ENCODE assay signal across 26 cellular contexts in the genomic region with DNA sequence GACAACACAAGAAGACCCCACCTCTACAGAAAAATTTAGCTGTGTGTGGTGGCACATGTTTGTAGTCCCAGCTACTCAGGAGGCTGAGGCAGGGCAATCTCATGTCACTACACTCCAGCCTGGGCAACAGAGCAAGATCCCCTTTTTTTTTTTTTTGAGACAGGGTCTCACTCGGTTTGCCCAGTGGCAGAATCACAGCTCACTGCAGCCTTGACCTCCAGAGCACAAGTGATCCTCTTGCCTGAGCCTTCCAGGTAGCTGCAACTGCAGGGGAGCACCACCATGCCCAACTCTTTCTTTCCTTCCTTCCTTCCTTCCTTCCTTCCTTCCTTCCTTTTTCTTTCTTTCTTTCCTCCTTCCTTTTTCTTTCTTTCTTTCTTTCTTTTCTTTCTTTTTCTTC. TPM values are rescaled to one million over a fixed set of nuclear protein-coding genes. Genes with fewer than 3 reads are reported as not detected.
A peak's percentile ranks its signal among the peaks of the same experiment; 100 is the strongest.
DNase-seq lines count a peak whose midpoint lies in the region; FAIRE-seq and TF ChIP-seq lines count a peak whose summit lies in the region.
"Had no signal": no experiment of that assay in that cellular context is flagged by ENCODE, and none has a peak within 500 bp of the region (broad histone marks: within the 10 kb centered on the region; RNA-seq: fewer than 3 reads in every experiment).

No MANE protein-coding gene starts in this region.

- peak overlapping the region; percentile 58 for H3K27ac Mint-ChIP-seq in activated T-helper 1 cell treated with anti-CD3 and anti-CD28 coated beads, Interleukin-12 subunit alpha, Interleukin-12 subunit beta, Interleukin-2, Interleukin-4 antibody, amounts not matched to agents 30 ng/mL and 10 ng/mL and 1 ng/mL, durations not matched to agents 14 hours and 24 hours and 36 hours

- no peaks in the 10 kb centered on the region for H3K9me3 Mint-ChIP-seq in activated T-helper 1 cell treated with anti-CD3 and anti-CD28 coated beads, Interleukin-12 subunit alpha, Interleukin-12 subunit beta, Interleukin-2, Interleukin-4 antibody, amounts not matched to agents 30 ng/mL and 10 ng/mL and 1 ng/mL, durations not matched to agents 14 hours and 24 hours and 36 hours
- H3K9me3 Mint-ChIP-seq: CD4-positive, CD25-positive, alpha-beta regulatory T cell had no signal

- no peaks in the 10 kb centered on the region for H3K36me3 ChIP-seq in sigmoid colon
- H3K36me3 ChIP-seq: BLaER1, MG63, SJCRH30 had no signal

- H3K4me3 ChIP-seq in sigmoid colon = no peak overlapping the region
- H3K4me3 ChIP-seq: BLaER1, MG63, PC-9, SJCRH30 had no signal

- peaks cover 0 to 17% (median 13%) of the 10 kb centered on the region in 3 donors for H3K27me3 ChIP-seq in sigmoid colon
- H3K27me3 ChIP-seq: SJCRH30 had no signal

- WGBS in sigmoid colon, 2 donors = 56 to 69% methylated on average over 1 of the region's 1 CpG

- H3K9me3 ChIP-seq in sigmoid colon = no peaks in the 10 kb centered on the region
- H3K9me3 ChIP-seq: BLaER1, SJCRH30 had no signal

- no peak overlapping the region for H3K27ac ChIP-seq in sigmoid colon
- H3K27ac ChIP-seq: BLaER1, HL-60, PC-9, SJCRH30 had no signal

- H3K4me3 Mint-ChIP-seq in activated T-helper 1 cell treated with anti-CD3 and anti-CD28 coated beads, Interleukin-12 subunit alpha, Interleukin-12 subunit beta, Interleukin-2, Interleukin-4 antibody, amounts not matched to agents 30 ng/mL and 10 ng/mL and 1 ng/mL, durations not matched to agents 14 hours and 24 hours and 36 hours = no peak overlapping the region

- no peaks in the 10 kb centered on the region for H3K36me3 Mint-ChIP-seq in activated T-helper 1 cell treated with anti-CD3 and anti-CD28 coated beads, Interleukin-12 subunit alpha, Interleukin-12 subunit beta, Interleukin-2, Interleukin-4 antibody, amounts not matched to agents 30 ng/mL and 10 ng/mL and 1 ng/mL, durations not matched to agents 14 hours and 24 hours and 36 hours (ENCODE audit: low read depth)
- H3K36me3 Mint-ChIP-seq: CD4-positive, CD25-positive, alpha-beta regulatory T cell had no signal

- no peak for TF ChIP-seq EP300 in sigmoid colon (IDR thresholded peaks at IDR 0.05)

- TF ChIP-seq CTCF in sigmoid colon (IDR thresholded peaks at IDR 0.05) = no peak

- no peaks in the 10 kb centered on the region for H3K4me1 ChIP-seq in sigmoid colon
- H3K4me1 ChIP-seq: SJCRH30 had no signal

- FAIRE-seq in GM12891 (lab: Jason Lieb, UNC) = peak; percentile 9
- FAIRE-seq: A204.1, GM19239, H1 had no signal

- no peak for DNase-seq in GM12891 (ENCODE audit: insufficient read length, low spot score)
- no peak for DNase-seq in activated T-helper 1 cell treated with anti-CD3 and anti-CD28 coated beads, Interleukin-12 subunit alpha, Interleukin-12 subunit beta, Interleukin-2, Interleukin-4 antibody, amounts not matched to agents 30 ng/mL and 10 ng/mL and 1 ng/mL, durations not matched to agents 14 hours and 24 hours and 36 hours (ENCODE audit: low spot score)
- DNase-seq in sigmoid colon = peak; percentile 39
- DNase-seq in mucosa of gallbladder (ENCODE audit: low spot score) = no peak
- no peak for DNase-seq in erythroblast (lab: John Stamatoyannopoulos, UW)
- DNase-seq: CD4-positive, CD25-positive, alpha-beta regulatory T cell; DMS153; DND-41; HCEC 1CT; MG63; NCI-H1105 treated with DMSO at 0.1 percent for 48 hours; NCI-H146; NCI-H1930; NCI-H446; NCI-H524 treated with DMSO at 0.1 percent for 48 hours; PC-9; SJCRH30 had no signal

- TF ChIP-seq POLR2A in GM12891 (IDR thresholded peaks at IDR 0.05; ENCODE audit: low read depth, low read length) = no peak
- TF ChIP-seq POLR2A in sigmoid colon (IDR thresholded peaks at IDR 0.05) = no peak
- TF ChIP-seq POLR2A in erythroblast (IDR thresholded peaks at IDR 0.05; ENCODE audit: low read length) = no peak

- intact Hi-C loops in activated T-helper 1 cell treated with anti-CD3 and anti-CD28 coated beads, Interleukin-12 subunit alpha, Interleukin-12 subunit beta, Interleukin-2, Interleukin-4 antibody, amounts not matched to agents 30 ng/mL and 10 ng/mL and 1 ng/mL, durations not matched to agents 14 hours and 24 hours and 36 hours (cut with micrococcal nuclease) = no loop called here
- intact Hi-C loops in sigmoid colon (cut with DNase I) = no loop called here

- H3K4me1 Mint-ChIP-seq in activated T-helper 1 cell treated with anti-CD3 and anti-CD28 coated beads, Interleukin-12 subunit alpha, Interleukin-12 subunit beta, Interleukin-2, Interleukin-4 antibody, amounts not matched to agents 30 ng/mL and 10 ng/mL and 1 ng/mL, durations not matched to agents 14 hours and 24 hours and 36 hours (ENCODE audit: low read depth) = no peaks in the 10 kb centered on the region

- peaks cover 24% of the 10 kb centered on the region for H3K27me3 Mint-ChIP-seq in activated T-helper 1 cell treated with anti-CD3 and anti-CD28 coated beads, Interleukin-12 subunit alpha, Interleukin-12 subunit beta, Interleukin-2, Interleukin-4 antibody, amounts not matched to agents 30 ng/mL and 10 ng/mL and 1 ng/mL, durations not matched to agents 14 hours and 24 hours and 36 hours (ENCODE audit: insufficient read depth)

TF ChIP-seq in GM12891, 5 proteins besides CTCF, POLR2A, EP300 and RAD21:
- TF ChIP-seq PAX5 (IDR thresholded peaks at IDR 0.05; ENCODE audit: insufficient read depth, low read length, severe bottlenecking) (no peak), POLR2AphosphoS5 (IDR thresholded peaks at IDR 0.05; ENCODE audit: low read depth, low read length) (no peak), TAF1 (IDR thresholded peaks at IDR 0.05; ENCODE audit: low read depth, low read length) (no peak), POU2F2 (IDR thresholded peaks at IDR 0.05; ENCODE audit: low read depth, low read length) (no peak), SPI1 (IDR thresholded peaks at IDR 0.05; ENCODE audit: low read depth, low read length) (no peak)

RNA-seq across cellular contexts. Expression of a gene that starts 4.2 kb away (rescaled TPM):
- 2.7 TPM for polyA plus RNA-seq in GM12891 (2012; ENCODE audit: low read depth, missing spikeins)
- total RNA-seq in activated T-helper 1 cell treated with anti-CD3 and anti-CD28 coated beads, Interleukin-12 subunit alpha, Interleukin-12 subunit beta, Interleukin-2, Interleukin-4 antibody, amounts not matched to agents 30 ng/mL and 10 ng/mL and 1 ng/mL, durations not matched to agents 14 hours and 24 hours and 36 hours = not detected in 2 replicates
- total RNA-seq in sigmoid colon (1 to 10 TPM; 1.4 to 3.6 (median 3.1) TPM), mucosa of gallbladder (0.83 TPM)
- under 1 TPM in 2 of 3 donors, not detected in 1; 0.45 to 0.46 TPM for polyA plus RNA-seq in sigmoid colon
- total RNA-seq: CD4-positive, CD25-positive, alpha-beta regulatory T cell; LHCN-M2; PC-9; RPMI7951; SJCRH30 had no signal
- polyA plus RNA-seq: AG04450; CD4-positive, CD25-positive, alpha-beta regulatory T cell had no signal

RNA-seq across cellular contexts. Expression of a gene that starts 11.2 kb away (rescaled TPM):
- 0.13 TPM for polyA plus RNA-seq in GM12891 (2012; ENCODE audit: low read depth, missing spikeins)
- not detected in 2 replicates for total RNA-seq in activated T-helper 1 cell treated with anti-CD3 and anti-CD28 coated beads, Interleukin-12 subunit alpha, Interleukin-12 subunit beta, Interleukin-2, Interleukin-4 antibody, amounts not matched to agents 30 ng/mL and 10 ng/mL and 1 ng/mL, durations not matched to agents 14 hours and 24 hours and 36 hours
- total RNA-seq in sigmoid colon (1 to 10 TPM; 1.4 to 6.4 (median 5.6) TPM), mucosa of gallbladder (7.5 TPM)
- polyA plus RNA-seq in sigmoid colon = 10 to 100 TPM in 1 of 3 donors, 1 to 10 TPM in 2; 2.9 to 12.3 (median 3.6) TPM
- total RNA-seq: CD4-positive, CD25-positive, alpha-beta regulatory T cell; LHCN-M2; PC-9; RPMI7951; SJCRH30 had no signal
- polyA plus RNA-seq: AG04450; CD4-positive, CD25-positive, alpha-beta regulatory T cell had no signal

RNA-seq across cellular contexts. Expression of a gene that starts 26.9 kb away (rescaled TPM):
- 0.18 TPM for polyA plus RNA-seq in GM12891 (2012; ENCODE audit: low read depth, missing spikeins)
- total RNA-seq in activated T-helper 1 cell treated with anti-CD3 and anti-CD28 coated beads, Interleukin-12 subunit alpha, Interleukin-12 subunit beta, Interleukin-2, Interleukin-4 antibody, amounts not matched to agents 30 ng/mL and 10 ng/mL and 1 ng/mL, durations not matched to agents 14 hours and 24 hours and 36 hours = not detected in 2 replicates
- total RNA-seq in sigmoid colon (1 to 10 TPM in 1 of 4 donors, not detected in 3; 1.4 TPM), mucosa of gallbladder (not detected)
- under 1 TPM in 2 of 3 donors, not detected in 1; under 0.01 to 0.82 TPM for polyA plus RNA-seq in sigmoid colon
- total RNA-seq: CD4-positive, CD25-positive, alpha-beta regulatory T cell; H1; LHCN-M2; PC-9; Right ventricle myocardium inferior; RPMI7951; SJCRH30 had no signal
- polyA plus RNA-seq: AG04450, H1 had no signal

RNA-seq across cellular contexts. Expression of a gene that starts 34.2 kb away (rescaled TPM):
- polyA plus RNA-seq in GM12891 (2012; ENCODE audit: low read depth, missing spikeins) = 641 TPM
- total RNA-seq in activated T-helper 1 cell treated with anti-CD3 and anti-CD28 coated beads, Interleukin-12 subunit alpha, Interleukin-12 subunit beta, Interleukin-2, Interleukin-4 antibody, amounts not matched to agents 30 ng/mL and 10 ng/mL and 1 ng/mL, durations not matched to agents 14 hours and 24 hours and 36 hours = not detected in 2 replicates
- 1 to 10 TPM in 1 of 4 donors, under 1 TPM in 3; 0.27 to 2.5 (median 0.61) TPM for total RNA-seq in sigmoid colon
- 10 to 100 TPM in 1 of 3 donors, under 1 TPM in 1, not detected in 1; 0.46 to 14.7 TPM for polyA plus RNA-seq in sigmoid colon
- 0.86 TPM for total RNA-seq in mucosa of gallbladder
- total RNA-seq: CD4-positive, CD25-positive, alpha-beta regulatory T cell; H1; LHCN-M2; PC-9; RPMI7951; SJCRH30 had no signal
- polyA plus RNA-seq: AG04450 had no signal

RNA-seq across cellular contexts. Expression of a gene that starts 55.5 kb away (rescaled TPM):
- 179 TPM for polyA plus RNA-seq in GM12891 (2012; ENCODE audit: low read depth, missing spikeins)
- 72.2 and 86.8 TPM in 2 replicates for total RNA-seq in activated T-helper 1 cell treated with anti-CD3 and anti-CD28 coated beads, Interleukin-12 subunit alpha, Interleukin-12 subunit beta, Interleukin-2, Interleukin-4 antibody, amounts not matched to agents 30 ng/mL and 10 ng/mL and 1 ng/mL, durations not matched to agents 14 hours and 24 hours and 36 hours
- 10 to 100 TPM; 32.8 to 89.6 (median 50.5) TPM for total RNA-seq in sigmoid colon
- 10 to 100 TPM; 55.3 to 75.5 (median 55.9) TPM for polyA plus RNA-seq in sigmoid colon
- total RNA-seq in mucosa of gallbladder = 115 TPM
